26 cellular contexts compared by ENCODE assay signal in the genomic region with DNA sequence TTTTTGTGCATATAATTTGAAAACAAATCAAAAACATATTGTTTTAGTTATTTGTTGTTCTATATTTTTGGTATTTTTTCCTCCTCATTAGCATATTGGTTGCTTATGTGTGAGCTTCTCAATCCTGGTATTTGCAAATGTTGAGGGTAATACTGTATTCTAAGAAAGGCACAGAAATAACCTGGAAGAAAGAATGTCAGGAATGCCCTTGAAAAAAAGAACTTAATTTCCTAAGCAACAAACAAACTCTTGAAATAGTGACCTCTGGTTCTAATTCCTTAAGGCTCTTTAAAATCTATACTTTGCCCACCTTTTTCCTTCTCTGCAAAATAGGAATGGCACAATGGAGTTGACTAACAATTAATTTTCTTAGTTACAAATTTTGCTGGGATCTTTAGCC.
"Had no signal": no experiment of that assay in that cellular context is flagged by ENCODE, and none has a peak within 500 bp of the region (broad histone marks: within the 10 kb centered on the region; RNA-seq: fewer than 3 reads in every experiment).

No MANE protein-coding gene starts in this region.

- H3K4me1 Mint-ChIP-seq: naive thymus-derived CD4-positive, alpha-beta T cell; stimulated activated effector memory CD8-positive, alpha-beta T cell treated with anti-CD3 and anti-CD28 coated beads, Interleukin-12 subunit alpha, Interleukin-12 subunit beta, amount 100 ng/mL, for 72 hours had no signal

- H3K27ac ChIP-seq: epithelial cell of prostate, gastrocnemius medialis, left lung, neural progenitor cell, parathyroid adenoma, right atrium auricular region, stomach, thyroid gland, vagina had no signal

- H3K4me2 ChIP-seq: neural progenitor cell, smooth muscle cell had no signal

- H3K4me3 ChIP-seq: gastrocnemius medialis, left lung, neural progenitor cell, right atrium auricular region, smooth muscle cell, stomach, thyroid gland, vagina had no signal

- H3K27me3 Mint-ChIP-seq: progenitor cell of endocrine pancreas had no signal

- H3K27me3 ChIP-seq: gastrocnemius medialis, left lung, neural progenitor cell, right atrium auricular region, stomach, thyroid gland, vagina had no signal

- DNase-seq: cortex of kidney; foreskin fibroblast; gastrocnemius medialis; head of caudate nucleus; left cardiac atrium; left lung; mesenchymal stem cell; midbrain; naive thymus-derived CD4-positive, alpha-beta T cell; stimulated activated CD4-positive, alpha-beta T cell treated with anti-CD3 and anti-CD28 coated beads, Interleukin-12 subunit alpha, Interleukin-12 subunit beta, amount 100 ng/mL, for 4 hours; stimulated activated CD4-positive, alpha-beta T cell treated with anti-CD3 and anti-CD28 coated beads, Interleukin-2, amount 100 ng/mL, for 24 hours; stimulated activated CD4-positive, alpha-beta T cell treated with anti-CD3 and anti-CD28 coated beads, Interleukin-4, amount 100 ng/mL, for 24 hours; stimulated activated naive CD4-positive, alpha-beta T cell treated with Interleukin-2 at 50 U/mL for 16 hours; stomach; thyroid gland had no signal

- FAIRE-seq: islet of Langerhans had no signal

- H3K36me3 ChIP-seq: gastrocnemius medialis, left lung, neural progenitor cell, right atrium auricular region, stomach, thyroid gland, vagina had no signal

- H3K9me3 ChIP-seq: gastrocnemius medialis, thyroid gland, vagina had no signal

- H3K9ac ChIP-seq: neural progenitor cell, parathyroid adenoma had no signal

- H3K4me1 ChIP-seq: left lung, neural progenitor cell, parathyroid adenoma, right atrium auricular region, stomach, vagina had no signal

- H3K27ac Mint-ChIP-seq: naive thymus-derived CD4-positive, alpha-beta T cell; nephron; neural progenitor cell; progenitor cell of endocrine pancreas; stimulated activated effector memory CD8-positive, alpha-beta T cell treated with anti-CD3 and anti-CD28 coated beads, Interleukin-12 subunit alpha, Interleukin-12 subunit beta, amount 100 ng/mL, for 72 hours had no signal

- H3K79me2 ChIP-seq: parathyroid adenoma had no signal

- H3K36me3 Mint-ChIP-seq: neural progenitor cell; stimulated activated effector memory CD8-positive, alpha-beta T cell treated with anti-CD3 and anti-CD28 coated beads, Interleukin-12 subunit alpha, Interleukin-12 subunit beta, amount 100 ng/mL, for 72 hours had no signal

- ATAC-seq: gastrocnemius medialis; left cardiac atrium; left lung; naive thymus-derived CD4-positive, alpha-beta T cell; sciatic nerve; stimulated activated effector memory CD8-positive, alpha-beta T cell treated with anti-CD3 and anti-CD28 coated beads, Interleukin-12 subunit alpha, Interleukin-12 subunit beta, amount 100 ng/mL, for 72 hours had no signal

- H2AFZ ChIP-seq: neural progenitor cell, parathyroid adenoma had no signal

- H3K4me3 Mint-ChIP-seq: naive thymus-derived CD4-positive, alpha-beta T cell; nephron; neural progenitor cell; stimulated activated effector memory CD8-positive, alpha-beta T cell treated with anti-CD3 and anti-CD28 coated beads, Interleukin-12 subunit alpha, Interleukin-12 subunit beta, amount 100 ng/mL, for 72 hours had no signal
